ENCODE assay signal across 1 cellular context in the genomic region with DNA sequence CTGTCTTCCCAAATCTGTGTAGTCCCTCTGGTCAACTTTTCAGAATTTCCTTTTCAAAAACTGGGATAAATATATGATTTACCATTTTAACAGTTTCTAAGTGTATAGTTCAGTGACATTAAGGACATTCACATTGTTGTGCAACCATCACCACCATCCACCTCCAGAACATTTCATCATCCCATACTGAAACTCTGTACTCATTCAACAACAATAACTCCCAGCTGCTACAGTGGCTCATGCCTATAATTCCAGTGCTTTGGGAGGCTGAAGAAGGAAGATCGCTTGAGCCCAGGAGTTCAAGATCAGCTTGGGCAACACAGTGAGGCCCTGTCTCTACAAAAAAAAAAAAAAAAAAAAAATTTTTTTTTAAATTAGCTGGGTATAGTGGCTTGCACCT.
TF ChIP-seq lines count a peak whose summit lies in the region.

No MANE protein-coding gene starts in this region.

TF ChIP-seq in liver, 16 proteins besides CTCF, POLR2A, EP300 and RAD21 (continued from another document):
- TF ChIP-seq, protein P1, sequence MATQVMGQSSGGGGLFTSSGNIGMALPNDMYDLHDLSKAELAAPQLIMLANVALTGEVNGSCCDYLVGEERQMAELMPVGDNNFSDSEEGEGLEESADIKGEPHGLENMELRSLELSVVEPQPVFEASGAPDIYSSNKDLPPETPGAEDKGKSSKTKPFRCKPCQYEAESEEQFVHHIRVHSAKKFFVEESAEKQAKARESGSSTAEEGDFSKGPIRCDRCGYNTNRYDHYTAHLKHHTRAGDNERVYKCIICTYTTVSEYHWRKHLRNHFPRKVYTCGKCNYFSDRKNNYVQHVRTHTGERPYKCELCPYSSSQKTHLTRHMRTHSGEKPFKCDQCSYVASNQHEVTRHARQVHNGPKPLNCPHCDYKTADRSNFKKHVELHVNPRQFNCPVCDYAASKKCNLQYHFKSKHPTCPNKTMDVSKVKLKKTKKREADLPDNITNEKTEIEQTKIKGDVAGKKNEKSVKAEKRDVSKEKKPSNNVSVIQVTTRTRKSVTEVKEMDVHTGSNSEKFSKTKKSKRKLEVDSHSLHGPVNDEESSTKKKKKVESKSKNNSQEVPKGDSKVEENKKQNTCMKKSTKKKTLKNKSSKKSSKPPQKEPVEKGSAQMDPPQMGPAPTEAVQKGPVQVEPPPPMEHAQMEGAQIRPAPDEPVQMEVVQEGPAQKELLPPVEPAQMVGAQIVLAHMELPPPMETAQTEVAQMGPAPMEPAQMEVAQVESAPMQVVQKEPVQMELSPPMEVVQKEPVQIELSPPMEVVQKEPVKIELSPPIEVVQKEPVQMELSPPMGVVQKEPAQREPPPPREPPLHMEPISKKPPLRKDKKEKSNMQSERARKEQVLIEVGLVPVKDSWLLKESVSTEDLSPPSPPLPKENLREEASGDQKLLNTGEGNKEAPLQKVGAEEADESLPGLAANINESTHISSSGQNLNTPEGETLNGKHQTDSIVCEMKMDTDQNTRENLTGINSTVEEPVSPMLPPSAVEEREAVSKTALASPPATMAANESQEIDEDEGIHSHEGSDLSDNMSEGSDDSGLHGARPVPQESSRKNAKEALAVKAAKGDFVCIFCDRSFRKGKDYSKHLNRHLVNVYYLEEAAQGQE (IDR thresholded peaks at IDR 0.05), result no peak
- TF ChIP-seq RXRA (IDR thresholded peaks at IDR 0.05) (peak; percentile 91 to 95), YY1 (IDR thresholded peaks at IDR 0.05) (no peak), JUND (IDR thresholded peaks at IDR 0.05) (no peak), HNF4A (conservative IDR thresholded peaks at IDR 0.05) (peak in 1 of 2 donors; percentile 40), GABPA (IDR thresholded peaks at IDR 0.05 in 1 of 2, conservative IDR thresholded peaks at IDR 0.05 in 1 of 2) (no peak), FOXA2 (IDR thresholded peaks at IDR 0.05) (no peak)
- TF ChIP-seq, protein P2, sequence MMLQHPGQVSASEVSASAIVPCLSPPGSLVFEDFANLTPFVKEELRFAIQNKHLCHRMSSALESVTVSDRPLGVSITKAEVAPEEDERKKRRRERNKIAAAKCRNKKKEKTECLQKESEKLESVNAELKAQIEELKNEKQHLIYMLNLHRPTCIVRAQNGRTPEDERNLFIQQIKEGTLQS (IDR thresholded peaks at IDR 0.05), result peak; percentile 48
